In the genomic region with DNA sequence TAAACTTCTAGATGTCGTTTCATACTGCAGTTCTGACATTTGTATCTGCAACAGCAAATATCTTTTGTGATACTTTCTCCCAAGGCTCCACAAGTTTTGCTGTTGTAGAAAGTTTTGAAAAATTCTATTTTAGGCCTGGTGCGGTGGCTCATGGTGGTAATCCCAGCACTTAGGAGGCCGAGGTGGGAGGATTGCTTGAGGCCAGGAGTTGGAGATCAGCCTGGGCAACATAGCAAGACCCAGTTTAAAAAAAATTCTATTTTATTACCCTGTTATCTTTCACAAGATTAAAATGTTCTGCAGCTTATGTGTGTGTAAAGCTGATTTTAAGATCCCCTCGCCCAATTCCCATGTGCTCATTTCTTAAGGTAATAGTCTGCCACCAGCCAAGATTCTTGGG, we compare ENCODE assay signal across 1 cellular context.
TF ChIP-seq lines count a peak whose summit lies in the region.

No MANE protein-coding gene starts in this region.

TF ChIP-seq in GM12878, 131 proteins besides CTCF, POLR2A, EP300 and RAD21:
- TF ChIP-seq, protein P1, sequence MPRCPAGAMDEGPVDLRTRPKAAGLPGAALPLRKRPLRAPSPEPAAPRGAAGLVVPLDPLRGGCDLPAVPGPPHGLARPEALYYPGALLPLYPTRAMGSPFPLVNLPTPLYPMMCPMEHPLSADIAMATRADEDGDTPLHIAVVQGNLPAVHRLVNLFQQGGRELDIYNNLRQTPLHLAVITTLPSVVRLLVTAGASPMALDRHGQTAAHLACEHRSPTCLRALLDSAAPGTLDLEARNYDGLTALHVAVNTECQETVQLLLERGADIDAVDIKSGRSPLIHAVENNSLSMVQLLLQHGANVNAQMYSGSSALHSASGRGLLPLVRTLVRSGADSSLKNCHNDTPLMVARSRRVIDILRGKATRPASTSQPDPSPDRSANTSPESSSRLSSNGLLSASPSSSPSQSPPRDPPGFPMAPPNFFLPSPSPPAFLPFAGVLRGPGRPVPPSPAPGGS (IDR thresholded peaks at IDR 0.05; ENCODE audit: borderline replicate concordance, insufficient read depth, low read depth, low read length, poor library complexity, severe bottlenecking): no peak
- TF ChIP-seq, protein P2, sequence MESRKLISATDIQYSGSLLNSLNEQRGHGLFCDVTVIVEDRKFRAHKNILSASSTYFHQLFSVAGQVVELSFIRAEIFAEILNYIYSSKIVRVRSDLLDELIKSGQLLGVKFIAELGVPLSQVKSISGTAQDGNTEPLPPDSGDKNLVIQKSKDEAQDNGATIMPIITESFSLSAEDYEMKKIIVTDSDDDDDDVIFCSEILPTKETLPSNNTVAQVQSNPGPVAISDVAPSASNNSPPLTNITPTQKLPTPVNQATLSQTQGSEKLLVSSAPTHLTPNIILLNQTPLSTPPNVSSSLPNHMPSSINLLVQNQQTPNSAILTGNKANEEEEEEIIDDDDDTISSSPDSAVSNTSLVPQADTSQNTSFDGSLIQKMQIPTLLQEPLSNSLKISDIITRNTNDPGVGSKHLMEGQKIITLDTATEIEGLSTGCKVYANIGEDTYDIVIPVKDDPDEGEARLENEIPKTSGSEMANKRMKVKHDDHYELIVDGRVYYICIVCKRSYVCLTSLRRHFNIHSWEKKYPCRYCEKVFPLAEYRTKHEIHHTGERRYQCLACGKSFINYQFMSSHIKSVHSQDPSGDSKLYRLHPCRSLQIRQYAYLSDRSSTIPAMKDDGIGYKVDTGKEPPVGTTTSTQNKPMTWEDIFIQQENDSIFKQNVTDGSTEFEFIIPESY (IDR thresholded peaks at IDR 0.05): no peak
- no peak for TF ChIP-seq BRCA1 (IDR thresholded peaks at IDR 0.05; ENCODE audit: low read depth, low read length)
- TF ChIP-seq, protein P3, sequence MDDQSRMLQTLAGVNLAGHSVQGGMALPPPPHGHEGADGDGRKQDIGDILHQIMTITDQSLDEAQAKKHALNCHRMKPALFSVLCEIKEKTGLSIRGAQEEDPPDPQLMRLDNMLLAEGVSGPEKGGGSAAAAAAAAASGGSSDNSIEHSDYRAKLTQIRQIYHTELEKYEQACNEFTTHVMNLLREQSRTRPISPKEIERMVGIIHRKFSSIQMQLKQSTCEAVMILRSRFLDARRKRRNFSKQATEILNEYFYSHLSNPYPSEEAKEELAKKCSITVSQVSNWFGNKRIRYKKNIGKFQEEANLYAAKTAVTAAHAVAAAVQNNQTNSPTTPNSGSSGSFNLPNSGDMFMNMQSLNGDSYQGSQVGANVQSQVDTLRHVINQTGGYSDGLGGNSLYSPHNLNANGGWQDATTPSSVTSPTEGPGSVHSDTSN (IDR thresholded peaks at IDR 0.05; ENCODE audit: insufficient replicate concordance, low read depth, low read length): no peak
- TF ChIP-seq CBX3 (IDR thresholded peaks at IDR 0.05; ENCODE audit: borderline replicate concordance, low read depth): no peak
- TF ChIP-seq, protein P4, sequence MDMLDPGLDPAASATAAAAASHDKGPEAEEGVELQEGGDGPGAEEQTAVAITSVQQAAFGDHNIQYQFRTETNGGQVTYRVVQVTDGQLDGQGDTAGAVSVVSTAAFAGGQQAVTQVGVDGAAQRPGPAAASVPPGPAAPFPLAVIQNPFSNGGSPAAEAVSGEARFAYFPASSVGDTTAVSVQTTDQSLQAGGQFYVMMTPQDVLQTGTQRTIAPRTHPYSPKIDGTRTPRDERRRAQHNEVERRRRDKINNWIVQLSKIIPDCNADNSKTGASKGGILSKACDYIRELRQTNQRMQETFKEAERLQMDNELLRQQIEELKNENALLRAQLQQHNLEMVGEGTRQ (IDR thresholded peaks at IDR 0.05; ENCODE audit: borderline replicate concordance, low read depth, low read length): no peak
- no peak for TF ChIP-seq FOXK2 (IDR thresholded peaks at IDR 0.05)
- TF ChIP-seq, protein P5, sequence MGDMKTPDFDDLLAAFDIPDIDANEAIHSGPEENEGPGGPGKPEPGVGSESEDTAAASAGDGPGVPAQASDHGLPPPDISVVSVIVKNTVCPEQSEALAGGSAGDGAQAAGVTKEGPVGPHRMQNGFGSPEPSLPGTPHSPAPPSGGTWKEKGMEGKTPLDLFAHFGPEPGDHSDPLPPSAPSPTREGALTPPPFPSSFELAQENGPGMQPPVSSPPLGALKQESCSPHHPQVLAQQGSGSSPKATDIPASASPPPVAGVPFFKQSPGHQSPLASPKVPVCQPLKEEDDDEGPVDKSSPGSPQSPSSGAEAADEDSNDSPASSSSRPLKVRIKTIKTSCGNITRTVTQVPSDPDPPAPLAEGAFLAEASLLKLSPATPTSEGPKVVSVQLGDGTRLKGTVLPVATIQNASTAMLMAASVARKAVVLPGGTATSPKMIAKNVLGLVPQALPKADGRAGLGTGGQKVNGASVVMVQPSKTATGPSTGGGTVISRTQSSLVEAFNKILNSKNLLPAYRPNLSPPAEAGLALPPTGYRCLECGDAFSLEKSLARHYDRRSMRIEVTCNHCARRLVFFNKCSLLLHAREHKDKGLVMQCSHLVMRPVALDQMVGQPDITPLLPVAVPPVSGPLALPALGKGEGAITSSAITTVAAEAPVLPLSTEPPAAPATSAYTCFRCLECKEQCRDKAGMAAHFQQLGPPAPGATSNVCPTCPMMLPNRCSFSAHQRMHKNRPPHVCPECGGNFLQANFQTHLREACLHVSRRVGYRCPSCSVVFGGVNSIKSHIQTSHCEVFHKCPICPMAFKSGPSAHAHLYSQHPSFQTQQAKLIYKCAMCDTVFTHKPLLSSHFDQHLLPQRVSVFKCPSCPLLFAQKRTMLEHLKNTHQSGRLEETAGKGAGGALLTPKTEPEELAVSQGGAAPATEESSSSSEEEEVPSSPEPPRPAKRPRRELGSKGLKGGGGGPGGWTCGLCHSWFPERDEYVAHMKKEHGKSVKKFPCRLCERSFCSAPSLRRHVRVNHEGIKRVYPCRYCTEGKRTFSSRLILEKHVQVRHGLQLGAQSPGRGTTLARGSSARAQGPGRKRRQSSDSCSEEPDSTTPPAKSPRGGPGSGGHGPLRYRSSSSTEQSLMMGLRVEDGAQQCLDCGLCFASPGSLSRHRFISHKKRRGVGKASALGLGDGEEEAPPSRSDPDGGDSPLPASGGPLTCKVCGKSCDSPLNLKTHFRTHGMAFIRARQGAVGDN (IDR thresholded peaks at IDR 0.05): no peak
- TF ChIP-seq YBX1 (IDR thresholded peaks at IDR 0.05): no peak
- no peak for TF ChIP-seq IKZF2 (IDR thresholded peaks at IDR 0.05)
- no peak for TF ChIP-seq FOXM1 (IDR thresholded peaks at IDR 0.05; ENCODE audit: low read depth, low read length)
- no peak for TF ChIP-seq ZNF622 (IDR thresholded peaks at IDR 0.05)
- no peak for TF ChIP-seq RFX5 (IDR thresholded peaks at IDR 0.05; ENCODE audit: low read depth, low read length)
